19 cellular contexts compared by ENCODE assay signal in genomic region chr9:100521282-100521681, GRCh38.
"Had no signal": no experiment of that assay in that cellular context is flagged by ENCODE, and none has a peak within 500 bp of the region (broad histone marks: within the 10 kb centered on the region; RNA-seq: fewer than 3 reads in every experiment).

No MANE protein-coding gene starts in this region.

- H3K4me1 ChIP-seq: suprapubic skin had no signal

- H3K36me3 Mint-ChIP-seq: natural killer cell had no signal

- ATAC-seq: activated naive CD8-positive, alpha-beta T cell treated with anti-CD3 and anti-CD28 coated beads, Interleukin-2, amount 50 U/mL, for 24 hours; natural killer cell; WTC11 had no signal

- H3K9me3 ChIP-seq: suprapubic skin had no signal

- H3K4me3 ChIP-seq: suprapubic skin had no signal

- H3K27me3 ChIP-seq: suprapubic skin had no signal

- H3K27ac ChIP-seq: suprapubic skin had no signal

- H3K36me3 ChIP-seq: suprapubic skin had no signal

- H3K4me1 Mint-ChIP-seq: activated naive CD8-positive, alpha-beta T cell treated with anti-CD3 and anti-CD28 coated beads, Interleukin-2, amount 50 U/mL, for 24 hours; natural killer cell had no signal

- DNase-seq: activated CD4-positive, alpha-beta memory T cell treated with anti-CD3 and anti-CD28 coated beads, Interleukin-2, amount 10 ng/mL, durations not matched to agents 7 days and 5 days; activated CD4-positive, alpha-beta T cell treated with anti-CD3 and anti-CD28 coated beads for 4 hours; activated naive CD4-positive, alpha-beta T cell treated with Interleukin-2 at 50 U/mL for 16 hours; activated naive CD8-positive, alpha-beta T cell treated with anti-CD3 and anti-CD28 coated beads, Interleukin-2, amount 50 U/mL, for 24 hours; aorta; cerebellar nuclear complex; effector CD8-positive, alpha-beta T cell; foreskin fibroblast; glutamatergic neuron; hypothalamus; kidney; mesenchymal stem cell; natural killer cell; stimulated activated CD4-positive, alpha-beta T cell treated with anti-CD3 and anti-CD28 coated beads, Interleukin-4, amount 100 ng/mL, for 1 hour; stimulated activated naive CD4-positive, alpha-beta T cell treated with Interleukin-2 at 50 U/mL for 16 hours; trophoblast cell had no signal

- H3K4me3 Mint-ChIP-seq: activated CD4-positive, alpha-beta memory T cell treated with anti-CD3 and anti-CD28 coated beads, Interleukin-2, amount 10 ng/mL, durations not matched to agents 7 days and 5 days; activated naive CD8-positive, alpha-beta T cell treated with anti-CD3 and anti-CD28 coated beads, Interleukin-2, amount 50 U/mL, for 24 hours; activated T-helper 1 cell treated with anti-CD3 and anti-CD28 coated beads, Interleukin-12 subunit alpha, Interleukin-12 subunit beta, Interleukin-2, Interleukin-4 antibody, amounts not matched to agents 30 ng/mL and 10 ng/mL and 1 ng/mL, durations not matched to agents 14 hours and 24 hours and 36 hours; natural killer cell; WTC11 had no signal

- H3K27ac Mint-ChIP-seq: activated CD4-positive, alpha-beta memory T cell treated with anti-CD3 and anti-CD28 coated beads, Interleukin-2, amount 10 ng/mL, durations not matched to agents 7 days and 5 days; activated naive CD8-positive, alpha-beta T cell treated with anti-CD3 and anti-CD28 coated beads, Interleukin-2, amount 50 U/mL, for 24 hours; activated T-helper 1 cell treated with anti-CD3 and anti-CD28 coated beads, Interleukin-12 subunit alpha, Interleukin-12 subunit beta, Interleukin-2, Interleukin-4 antibody, amounts not matched to agents 30 ng/mL and 10 ng/mL and 1 ng/mL, durations not matched to agents 14 hours and 24 hours and 36 hours; natural killer cell; WTC11 had no signal

- H3K9me3 Mint-ChIP-seq: activated T-helper 1 cell treated with anti-CD3 and anti-CD28 coated beads, Interleukin-12 subunit alpha, Interleukin-12 subunit beta, Interleukin-2, Interleukin-4 antibody, amounts not matched to agents 30 ng/mL and 10 ng/mL and 1 ng/mL, durations not matched to agents 14 hours and 24 hours and 36 hours; natural killer cell had no signal
